In genomic region chr3:132210476-132211346, GRCh38 we compare ENCODE assay signal across 8 cellular contexts.
DNase-seq lines count a peak whose midpoint lies in the region; ATAC-seq, FAIRE-seq and TF ChIP-seq lines count a peak whose summit lies in the region.

No MANE protein-coding gene starts in this region.

- no peaks in the 10 kb centered on the region for H3K9me3 ChIP-seq in OCI-LY1 (ENCODE audit: low read length)

- H3K27me3 Mint-ChIP-seq in stimulated activated naive CD8-positive, alpha-beta T cell treated with anti-CD3 and anti-CD28 coated beads, Interleukin-15, amount 100 ng/mL, for 72 hours: peaks cover 20% of the 10 kb centered on the region

- no peak overlapping the region for H3K27ac ChIP-seq in OCI-LY1 (ENCODE audit: low read depth, low read length, poor library complexity, severe bottlenecking)

- no peak overlapping the region for H3K27ac Mint-ChIP-seq in stimulated activated naive CD8-positive, alpha-beta T cell treated with anti-CD3 and anti-CD28 coated beads, Interleukin-15, amount 100 ng/mL, for 72 hours

- TF ChIP-seq CTCF in AG09319 (IDR thresholded peaks at IDR 0.05; ENCODE audit: low read depth, low read length): peak; percentile 42
- TF ChIP-seq CTCF in OCI-LY1 (IDR thresholded peaks at IDR 0.05; ENCODE audit: low read length): peak; percentile 84
- peak; percentile 26 for TF ChIP-seq CTCF in fibroblast of the aortic adventitia (IDR thresholded peaks at IDR 0.05; ENCODE audit: insufficient read depth, low read length)

- FAIRE-seq in GM19239 (lab: Jason Lieb, UNC): peak; percentile 64

- H3K4me3 ChIP-seq in OCI-LY1 (ENCODE audit: low read depth, low read length, poor library complexity, severe bottlenecking) (no peak overlapping the region), fibroblast of the aortic adventitia (ENCODE audit: low read depth, low read length) (no peak overlapping the region)

- no peaks in the 10 kb centered on the region for H3K4me1 Mint-ChIP-seq in stimulated activated naive CD8-positive, alpha-beta T cell treated with anti-CD3 and anti-CD28 coated beads, Interleukin-15, amount 100 ng/mL, for 72 hours

- no peaks in the 10 kb centered on the region for H3K4me1 ChIP-seq in OCI-LY1 (ENCODE audit: insufficient read depth, low read length, severe bottlenecking)

- ATAC-seq in stimulated activated naive CD8-positive, alpha-beta T cell treated with anti-CD3 and anti-CD28 coated beads, Interleukin-15, amount 100 ng/mL, for 72 hours: peak; percentile 50

- H3K27me3 ChIP-seq in OCI-LY1 (ENCODE audit: insufficient read depth, low read length): no peaks in the 10 kb centered on the region

- no peaks in the 10 kb centered on the region for H4K20me1 ChIP-seq in OCI-LY1 (ENCODE audit: insufficient read depth, low read length)

- H3K79me2 ChIP-seq in OCI-LY1 (ENCODE audit: insufficient read depth, low read length): no peaks in the 10 kb centered on the region

- no peak overlapping the region for H3K4me2 ChIP-seq in OCI-LY1 (ENCODE audit: low read length)

- DNase-seq in AG09319 (ENCODE audit: extremely low read depth, low read depth): no peak
- DNase-seq in GM19239 (ENCODE audit: insufficient read length, low spot score): no peak
- DNase-seq in fibroblast of the aortic adventitia (ENCODE audit: low read depth): no peak
- DNase-seq in stimulated activated naive CD8-positive, alpha-beta T cell treated with anti-CD3 and anti-CD28 coated beads, Interleukin-15, amount 100 ng/mL, for 72 hours: peak in 1 of 2 donors; percentile 16
- no peak for DNase-seq in stimulated activated naive CD4-positive, alpha-beta T cell (lab: John Stamatoyannopoulos, UW)
- no peak for DNase-seq in NCI-H446 (lab: John Stamatoyannopoulos, UW)
- no peak for DNase-seq in kidney glomerular epithelial cell (lab: John Stamatoyannopoulos, UW)

- H3K9me2 ChIP-seq in OCI-LY1 (ENCODE audit: low read depth, low read length): no peaks in the 10 kb centered on the region

- H3K4me3 Mint-ChIP-seq in stimulated activated naive CD8-positive, alpha-beta T cell treated with anti-CD3 and anti-CD28 coated beads, Interleukin-15, amount 100 ng/mL, for 72 hours: no peak overlapping the region

- H3F3A ChIP-seq in OCI-LY1 (ENCODE audit: insufficient read depth, low read length): no peaks in the 10 kb centered on the region

- no peaks in the 10 kb centered on the region for H3K36me3 ChIP-seq in OCI-LY1 (ENCODE audit: insufficient read depth, low read length)

- no peak overlapping the region for H2AFZ ChIP-seq in OCI-LY1 (ENCODE audit: low read length)

- no peaks in the 10 kb centered on the region for H3K9me3 Mint-ChIP-seq in stimulated activated naive CD8-positive, alpha-beta T cell treated with anti-CD3 and anti-CD28 coated beads, Interleukin-15, amount 100 ng/mL, for 72 hours

- no peak overlapping the region for H3K9ac ChIP-seq in OCI-LY1 (ENCODE audit: low read length)

Comparison
In these comparisons a context has a peak if more than half of its experiments do, and no peak if none do; other contexts are left out.
1. CTCF ChIP-seq: peak in every context shown above with its lines; median percentile 84 in OCI-LY1; 42 in AG09319; 26 in fibroblast of the aortic adventitia.